10 cellular contexts compared by ENCODE assay signal in genomic region chr10:89001024-89001423, GRCh38. TPM values are rescaled to one million over a fixed set of nuclear protein-coding genes. Genes with fewer than 3 reads are reported as not detected.
A peak's percentile ranks its signal among the peaks of the same experiment; 100 is the strongest.
DNase-seq lines count a peak whose midpoint lies in the region; ATAC-seq and TF ChIP-seq lines count a peak whose summit lies in the region.
"Had no signal": no experiment of that assay in that cellular context is flagged by ENCODE, and none has a peak within 500 bp of the region (broad histone marks: within the 10 kb centered on the region; RNA-seq: fewer than 3 reads in every experiment).

No MANE protein-coding gene starts in this region.

- peaks cover 0 to 33% (median 3%) of the 10 kb centered on the region in 6 donors for H3K36me3 ChIP-seq in spleen

- H3K4me1 ChIP-seq in spleen: peaks cover 12 to 77% (median 46%) of the 10 kb centered on the region in 6 donors

- no peak for TF ChIP-seq POLR2A in spleen (IDR thresholded peaks at IDR 0.05)

- H3K27me3 Mint-ChIP-seq in dendritic cell treated with granulocyte-macrophage colony-stimulating factor and Interleukin-4, amounts not matched to agents 40 ng/mL and 50 ng/mL, for 4 days: no peaks in the 10 kb centered on the region

- no peaks in the 10 kb centered on the region for H3K9me3 ChIP-seq in spleen

- H3K4me3 Mint-ChIP-seq in dendritic cell treated with granulocyte-macrophage colony-stimulating factor and Interleukin-4, amounts not matched to agents 40 ng/mL and 50 ng/mL, for 4 days: no peak overlapping the region

- H3K27ac ChIP-seq in spleen: peak overlapping the region in 7 of 8 donors; percentile 30 to 72 (median 69)

- no peak for TF ChIP-seq CTCF in spleen (IDR thresholded peaks at IDR 0.05 in 8 of 11, conservative IDR thresholded peaks at IDR 0.05 in 3 of 11)

- peak overlapping the region in 3 of 8 donors; percentile 2 to 44 (median 18) for H3K4me3 ChIP-seq in spleen

- peak; percentile 31 for DNase-seq in LHCN-M2 (ENCODE audit: low read depth)
- DNase-seq in spleen: no peak
- no peak for DNase-seq in effector CD8-positive, alpha-beta T cell (lab: John Stamatoyannopoulos, UW)
- DNase-seq in KG1 (lab: John Stamatoyannopoulos, UW): no peak
- DNase-seq in midbrain (lab: John Stamatoyannopoulos, UW): no peak
- no peak for DNase-seq in HEK293T (ENCODE audit: extremely low spot score)
- DNase-seq: caudate nucleus, NCI-H2171 had no signal

- CTCF ChIA-PET in HEK293T (lab: Yijun Ruan, JAX): no interaction called here

- peak overlapping the region; percentile 25 for H3K27ac Mint-ChIP-seq in dendritic cell treated with granulocyte-macrophage colony-stimulating factor and Interleukin-4, amounts not matched to agents 40 ng/mL and 50 ng/mL, for 4 days

- POLR2A ChIA-PET in HEK293T (lab: Yijun Ruan, JAX): no interaction called here

- H3K9me3 Mint-ChIP-seq in dendritic cell treated with granulocyte-macrophage colony-stimulating factor and Interleukin-4, amounts not matched to agents 40 ng/mL and 50 ng/mL, for 4 days: no peaks in the 10 kb centered on the region

- WGBS in spleen, 5 donors: 49 to 70% (median 57%) methylated on average over 2 of the region's 2 CpGs

- intact Hi-C loops in dendritic cell treated with granulocyte-macrophage colony-stimulating factor and Interleukin-4, amounts not matched to agents 40 ng/mL and 50 ng/mL, for 4 days (cut with micrococcal nuclease): no loop called here
- intact Hi-C loops in spleen (cut with DNase I; ENCODE audit: low total_unique reads): no loop called here

- H3K36me3 Mint-ChIP-seq in dendritic cell treated with granulocyte-macrophage colony-stimulating factor and Interleukin-4, amounts not matched to agents 40 ng/mL and 50 ng/mL, for 4 days (ENCODE audit: low read depth): peaks cover 8% of the 10 kb centered on the region

- peak; percentile 53 for ATAC-seq in GM19395 (IDR thresholded peaks at IDR 0.05; ENCODE audit: unreplicated experiment)

- H3K27me3 ChIP-seq in spleen (replicated peaks in 1 of 7): no peaks in the 10 kb centered on the region

- peaks cover 25% of the 10 kb centered on the region for H3K4me1 Mint-ChIP-seq in dendritic cell treated with granulocyte-macrophage colony-stimulating factor and Interleukin-4, amounts not matched to agents 40 ng/mL and 50 ng/mL, for 4 days (ENCODE audit: low read depth)

TF ChIP-seq in HEK293T, 16 proteins besides CTCF, POLR2A, EP300 and RAD21:
- TF ChIP-seq CTBP1 (IDR thresholded peaks at IDR 0.05; ENCODE audit: borderline replicate concordance) (no peak), L3MBTL2 (conservative IDR thresholded peaks at IDR 0.05) (no peak), SP1 (IDR thresholded peaks at IDR 0.05) (no peak)

RNA-seq across cellular contexts. Expression of gene FAS, which starts 10.4 kb away (rescaled TPM):
- total RNA-seq in LHCN-M2 (2014; rRNA removed): 55.0 and 55.7 TPM in 2 replicates
- polyA plus RNA-seq in LHCN-M2 (2012): 13.9 TPM
- total RNA-seq in spleen: 10 to 100 TPM; 29.9 to 50.6 (median 36.4) TPM
- 1 to 10 TPM; 7.6 to 9.7 (median 8.3) TPM for polyA plus RNA-seq in spleen

RNA-seq across cellular contexts. Expression of gene ACTA2, which starts 48.5 kb away (rescaled TPM):
- total RNA-seq in LHCN-M2 (2014; rRNA removed) (105 and 119 TPM in 2 replicates), spleen (1,000 to 10,000 TPM in 1 of 7 donors, 100 to 1,000 TPM in 6; 128 to 1,421 (median 242) TPM)
- 236 TPM for polyA plus RNA-seq in LHCN-M2 (2012)
- 100 to 1,000 TPM; 104 to 324 (median 224) TPM for polyA plus RNA-seq in spleen
